Comparison of ENCODE assay signal across 1 cellular context in the genomic region with DNA sequence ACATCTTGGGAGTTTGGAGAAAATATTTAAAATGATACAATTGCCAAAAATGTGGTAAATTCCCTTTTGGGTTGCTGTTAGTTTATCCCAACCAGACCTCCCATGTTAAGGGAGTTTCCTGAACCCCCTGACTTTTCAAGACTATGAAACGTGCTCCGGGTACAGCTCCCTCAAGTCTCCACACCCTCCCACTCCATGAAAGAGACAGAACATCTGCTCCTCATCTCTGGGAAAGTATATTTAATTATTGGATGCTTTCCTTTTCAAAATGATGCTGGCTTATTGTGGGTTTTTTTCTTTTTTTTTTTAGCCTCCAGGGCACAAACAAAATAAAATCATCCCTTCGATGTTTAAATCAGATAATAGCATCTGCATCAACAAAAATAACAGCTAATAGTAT.
TF ChIP-seq lines count a peak whose summit lies in the region.

No MANE protein-coding gene starts in this region.

TF ChIP-seq in GM23338, 12 proteins besides CTCF, POLR2A, EP300 and RAD21 (continued from another document):
- TF ChIP-seq, protein P1, sequence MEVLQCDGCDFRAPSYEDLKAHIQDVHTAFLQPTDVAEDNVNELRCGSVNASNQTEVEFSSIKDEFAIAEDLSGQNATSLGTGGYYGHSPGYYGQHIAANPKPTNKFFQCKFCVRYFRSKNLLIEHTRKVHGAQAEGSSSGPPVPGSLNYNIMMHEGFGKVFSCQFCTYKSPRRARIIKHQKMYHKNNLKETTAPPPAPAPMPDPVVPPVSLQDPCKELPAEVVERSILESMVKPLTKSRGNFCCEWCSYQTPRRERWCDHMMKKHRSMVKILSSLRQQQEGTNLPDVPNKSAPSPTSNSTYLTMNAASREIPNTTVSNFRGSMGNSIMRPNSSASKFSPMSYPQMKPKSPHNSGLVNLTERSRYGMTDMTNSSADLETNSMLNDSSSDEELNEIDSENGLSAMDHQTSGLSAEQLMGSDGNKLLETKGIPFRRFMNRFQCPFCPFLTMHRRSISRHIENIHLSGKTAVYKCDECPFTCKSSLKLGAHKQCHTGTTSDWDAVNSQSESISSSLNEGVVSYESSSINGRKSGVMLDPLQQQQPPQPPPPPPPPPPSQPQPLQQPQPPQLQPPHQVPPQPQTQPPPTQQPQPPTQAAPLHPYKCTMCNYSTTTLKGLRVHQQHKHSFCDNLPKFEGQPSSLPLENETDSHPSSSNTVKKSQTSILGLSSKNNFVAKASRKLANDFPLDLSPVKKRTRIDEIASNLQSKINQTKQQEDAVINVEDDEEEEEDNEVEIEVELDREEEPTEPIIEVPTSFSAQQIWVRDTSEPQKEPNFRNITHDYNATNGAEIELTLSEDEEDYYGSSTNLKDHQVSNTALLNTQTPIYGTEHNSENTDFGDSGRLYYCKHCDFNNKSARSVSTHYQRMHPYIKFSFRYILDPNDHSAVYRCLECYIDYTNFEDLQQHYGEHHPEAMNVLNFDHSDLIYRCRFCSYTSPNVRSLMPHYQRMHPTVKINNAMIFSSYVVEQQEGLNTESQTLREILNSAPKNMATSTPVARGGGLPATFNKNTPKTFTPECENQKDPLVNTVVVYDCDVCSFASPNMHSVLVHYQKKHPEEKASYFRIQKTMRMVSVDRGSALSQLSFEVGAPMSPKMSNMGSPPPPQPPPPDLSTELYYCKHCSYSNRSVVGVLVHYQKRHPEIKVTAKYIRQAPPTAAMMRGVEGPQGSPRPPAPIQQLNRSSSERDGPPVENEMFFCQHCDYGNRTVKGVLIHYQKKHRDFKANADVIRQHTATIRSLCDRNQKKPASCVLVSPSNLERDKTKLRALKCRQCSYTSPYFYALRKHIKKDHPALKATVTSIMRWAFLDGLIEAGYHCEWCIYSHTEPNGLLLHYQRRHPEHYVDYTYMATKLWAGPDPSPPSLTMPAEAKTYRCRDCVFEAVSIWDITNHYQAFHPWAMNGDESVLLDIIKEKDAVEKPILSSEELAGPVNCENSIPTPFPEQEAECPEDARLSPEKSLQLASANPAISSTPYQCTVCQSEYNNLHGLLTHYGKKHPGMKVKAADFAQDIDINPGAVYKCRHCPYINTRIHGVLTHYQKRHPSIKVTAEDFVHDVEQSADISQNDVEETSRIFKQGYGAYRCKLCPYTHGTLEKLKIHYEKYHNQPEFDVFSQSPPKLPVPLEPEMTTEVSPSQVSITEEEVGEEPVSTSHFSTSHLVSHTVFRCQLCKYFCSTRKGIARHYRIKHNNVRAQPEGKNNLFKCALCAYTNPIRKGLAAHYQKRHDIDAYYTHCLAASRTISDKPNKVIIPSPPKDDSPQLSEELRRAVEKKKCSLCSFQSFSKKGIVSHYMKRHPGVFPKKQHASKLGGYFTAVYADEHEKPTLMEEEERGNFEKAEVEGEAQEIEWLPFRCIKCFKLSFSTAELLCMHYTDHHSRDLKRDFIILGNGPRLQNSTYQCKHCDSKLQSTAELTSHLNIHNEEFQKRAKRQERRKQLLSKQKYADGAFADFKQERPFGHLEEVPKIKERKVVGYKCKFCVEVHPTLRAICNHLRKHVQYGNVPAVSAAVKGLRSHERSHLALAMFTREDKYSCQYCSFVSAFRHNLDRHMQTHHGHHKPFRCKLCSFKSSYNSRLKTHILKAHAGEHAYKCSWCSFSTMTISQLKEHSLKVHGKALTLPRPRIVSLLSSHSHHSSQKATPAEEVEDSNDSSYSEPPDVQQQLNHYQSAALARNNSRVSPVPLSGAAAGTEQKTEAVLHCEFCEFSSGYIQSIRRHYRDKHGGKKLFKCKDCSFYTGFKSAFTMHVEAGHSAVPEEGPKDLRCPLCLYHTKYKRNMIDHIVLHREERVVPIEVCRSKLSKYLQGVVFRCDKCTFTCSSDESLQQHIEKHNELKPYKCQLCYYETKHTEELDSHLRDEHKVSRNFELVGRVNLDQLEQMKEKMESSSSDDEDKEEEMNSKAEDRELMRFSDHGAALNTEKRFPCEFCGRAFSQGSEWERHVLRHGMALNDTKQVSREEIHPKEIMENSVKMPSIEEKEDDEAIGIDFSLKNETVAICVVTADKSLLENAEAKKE (CRISPR knock-in tag; IDR thresholded peaks at IDR 0.05), result no peak
- TF ChIP-seq, protein P2, sequence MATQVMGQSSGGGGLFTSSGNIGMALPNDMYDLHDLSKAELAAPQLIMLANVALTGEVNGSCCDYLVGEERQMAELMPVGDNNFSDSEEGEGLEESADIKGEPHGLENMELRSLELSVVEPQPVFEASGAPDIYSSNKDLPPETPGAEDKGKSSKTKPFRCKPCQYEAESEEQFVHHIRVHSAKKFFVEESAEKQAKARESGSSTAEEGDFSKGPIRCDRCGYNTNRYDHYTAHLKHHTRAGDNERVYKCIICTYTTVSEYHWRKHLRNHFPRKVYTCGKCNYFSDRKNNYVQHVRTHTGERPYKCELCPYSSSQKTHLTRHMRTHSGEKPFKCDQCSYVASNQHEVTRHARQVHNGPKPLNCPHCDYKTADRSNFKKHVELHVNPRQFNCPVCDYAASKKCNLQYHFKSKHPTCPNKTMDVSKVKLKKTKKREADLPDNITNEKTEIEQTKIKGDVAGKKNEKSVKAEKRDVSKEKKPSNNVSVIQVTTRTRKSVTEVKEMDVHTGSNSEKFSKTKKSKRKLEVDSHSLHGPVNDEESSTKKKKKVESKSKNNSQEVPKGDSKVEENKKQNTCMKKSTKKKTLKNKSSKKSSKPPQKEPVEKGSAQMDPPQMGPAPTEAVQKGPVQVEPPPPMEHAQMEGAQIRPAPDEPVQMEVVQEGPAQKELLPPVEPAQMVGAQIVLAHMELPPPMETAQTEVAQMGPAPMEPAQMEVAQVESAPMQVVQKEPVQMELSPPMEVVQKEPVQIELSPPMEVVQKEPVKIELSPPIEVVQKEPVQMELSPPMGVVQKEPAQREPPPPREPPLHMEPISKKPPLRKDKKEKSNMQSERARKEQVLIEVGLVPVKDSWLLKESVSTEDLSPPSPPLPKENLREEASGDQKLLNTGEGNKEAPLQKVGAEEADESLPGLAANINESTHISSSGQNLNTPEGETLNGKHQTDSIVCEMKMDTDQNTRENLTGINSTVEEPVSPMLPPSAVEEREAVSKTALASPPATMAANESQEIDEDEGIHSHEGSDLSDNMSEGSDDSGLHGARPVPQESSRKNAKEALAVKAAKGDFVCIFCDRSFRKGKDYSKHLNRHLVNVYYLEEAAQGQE (IDR thresholded peaks at IDR 0.05; ENCODE audit: unreplicated experiment), result no peak
- TF ChIP-seq POLR2AphosphoS5 (IDR thresholded peaks at IDR 0.05; ENCODE audit: low read depth), result no peak
- TF ChIP-seq ZNF114 (CRISPR knock-in tag; IDR thresholded peaks at IDR 0.05), result no peak
- no peak for TF ChIP-seq ZNF331 (CRISPR knock-in tag; IDR thresholded peaks at IDR 0.05; ENCODE audit: low read depth)
- no peak for TF ChIP-seq CREB1 (CRISPR knock-in tag; IDR thresholded peaks at IDR 0.05; ENCODE audit: low read depth)
TF ChIP-seq in GM23338: peak in this region for 0.
